Comparison of ENCODE assay signal across 22 cellular contexts in the genomic region with DNA sequence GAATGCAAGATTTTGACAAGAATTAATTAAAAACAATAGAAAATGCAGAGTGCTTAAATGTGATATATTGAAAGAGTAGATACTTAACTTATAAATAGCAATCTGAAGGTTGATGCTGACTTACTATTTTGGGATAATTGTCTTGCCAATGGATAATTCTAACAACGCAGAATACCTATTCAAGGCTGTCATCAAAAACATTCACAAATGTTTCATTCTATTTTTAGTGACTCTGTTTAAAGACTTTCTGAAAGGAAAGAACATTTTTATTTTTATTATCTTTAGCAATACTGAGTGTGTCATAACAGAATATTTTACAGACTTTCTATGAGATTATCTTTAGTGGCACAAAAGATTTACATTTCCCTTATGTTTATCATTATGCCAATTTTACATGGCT. TPM values are rescaled to one million over a fixed set of nuclear protein-coding genes. Genes with fewer than 3 reads are reported as not detected.
A peak's percentile ranks its signal among the peaks of the same experiment; 100 is the strongest.
DNase-seq lines count a peak whose midpoint lies in the region; ATAC-seq, FAIRE-seq and TF ChIP-seq lines count a peak whose summit lies in the region.
"Had no signal": no experiment of that assay in that cellular context is flagged by ENCODE, and none has a peak within 500 bp of the region (broad histone marks: within the 10 kb centered on the region; RNA-seq: fewer than 3 reads in every experiment).

No MANE protein-coding gene starts in this region.

- peak; percentile 4 for FAIRE-seq in GM19239 (lab: Jason Lieb, UNC)
- FAIRE-seq: G401.6, GM12891, HepG2 had no signal

- TF ChIP-seq EP300 in esophagus muscularis mucosa (IDR thresholded peaks at IDR 0.05) = no peak

- H3K27me3 ChIP-seq in esophagus muscularis mucosa (no peaks in the 10 kb centered on the region), osteoblast (ENCODE audit: insufficient read depth, low read length) (no peaks in the 10 kb centered on the region), thoracic aorta (replicated peaks; ENCODE audit: insufficient read depth) (no peaks in the 10 kb centered on the region)
- H3K27me3 ChIP-seq: BLaER1 treated with 17β-estradiol and CSF1 and Interleukin-3, amounts not matched to agents 10 nM and 100 nM had no signal

- H3K4me3 ChIP-seq in esophagus muscularis mucosa = no peak overlapping the region
- no peak overlapping the region for H3K4me3 ChIP-seq in osteoblast (ENCODE audit: insufficient read depth, low read length)
- peak overlapping the region; percentile 22 for H3K4me3 ChIP-seq in thoracic aorta
- H3K4me3 ChIP-seq: BLaER1 treated with 17β-estradiol and CSF1 and Interleukin-3, amounts not matched to agents 10 nM and 100 nM had no signal

- no peak overlapping the region for H3K4me3 Mint-ChIP-seq in MCF 10A (ENCODE audit: unreplicated experiment)
- H3K4me3 Mint-ChIP-seq: B cell; CD8-positive, alpha-beta T cell; HFFc6 had no signal

- TF ChIP-seq CTCF in esophagus muscularis mucosa (IDR thresholded peaks at IDR 0.05) = no peak
- no peak for TF ChIP-seq CTCF in osteoblast (IDR thresholded peaks at IDR 0.05; ENCODE audit: extremely low read depth, low read depth, low read length)
- no peak for TF ChIP-seq CTCF in thoracic aorta (IDR thresholded peaks at IDR 0.05)
- TF ChIP-seq CTCF in MCF 10A (IDR thresholded peaks at IDR 0.05; ENCODE audit: unreplicated experiment) = no peak

- 29% methylated on average over 1 of the region's 1 CpG for WGBS in esophagus muscularis mucosa

- H3K4me2 ChIP-seq in osteoblast (ENCODE audit: insufficient read depth, low read length) = no peak overlapping the region
- H3K4me2 ChIP-seq: BLaER1 treated with 17β-estradiol and CSF1 and Interleukin-3, amounts not matched to agents 10 nM and 100 nM had no signal

- CTCF ChIA-PET in MCF 10A (lab: Yijun Ruan, JAX) = interaction anchor here (0.6 kb wide), 1 partner anchor 123 kb away, joined by 3 read pairs; no protein-coding TSS in a partner anchor

- ATAC-seq in thoracic aorta (ENCODE audit: insufficient number of reproducible peaks, low FRiP score, low read depth) = peak; percentile 79
- ATAC-seq: CD8-positive, alpha-beta T cell; HCT116; HepG2 had no signal

- no peak overlapping the region for H2AFZ ChIP-seq in osteoblast (ENCODE audit: low read length)

- no peak overlapping the region for H3K27ac Mint-ChIP-seq in MCF 10A (ENCODE audit: low read depth, unreplicated experiment)
- H3K27ac Mint-ChIP-seq: B cell; CD8-positive, alpha-beta T cell; HFFc6 had no signal

- H3K79me2 ChIP-seq in osteoblast (ENCODE audit: insufficient read depth, low read length) = no peaks in the 10 kb centered on the region

- H3K4me1 ChIP-seq in esophagus muscularis mucosa = peaks cover 0 to 15% (median 12%) of the 10 kb centered on the region in 4 donors
- no peaks in the 10 kb centered on the region for H3K4me1 ChIP-seq in osteoblast (ENCODE audit: insufficient read depth, low read length)
- peaks cover 7 to 23% of the 10 kb centered on the region in 2 donors for H3K4me1 ChIP-seq in thoracic aorta (ENCODE audit: control insufficient read depth in 1 of 2, low read depth in 2 of 2)

- no peak for DNase-seq in GM19239 (ENCODE audit: insufficient read length, low spot score)
- no peak for DNase-seq in esophagus muscularis mucosa (ENCODE audit: extremely low spot score)
- DNase-seq in osteoblast (ENCODE audit: insufficient read length, low spot score, missing footprints) = peak; percentile 22
- DNase-seq in thoracic aorta (ENCODE audit: low spot score) = no peak
- no peak for DNase-seq in central memory CD4-positive, alpha-beta T cell
- no peak for DNase-seq in stimulated activated CD4-positive, alpha-beta T cell treated with anti-CD3 and anti-CD28 coated beads, Interleukin-12 subunit alpha, Interleukin-12 subunit beta, amount 100 ng/mL, for 4 hours
- DNase-seq in MCF 10A (ENCODE audit: unreplicated experiment) = no peak
- DNase-seq: 8988T; Calu3; CD8-positive, alpha-beta T cell; DMS53; DND-41; GOT3; H7; HFFc6 had no signal

- no peaks in the 10 kb centered on the region for H3K9me3 ChIP-seq in esophagus muscularis mucosa
- H3K9me3 ChIP-seq in osteoblast (ENCODE audit: low read depth, low read length) = no peaks in the 10 kb centered on the region
- H3K9me3 ChIP-seq in thoracic aorta = no peaks in the 10 kb centered on the region

- no peaks in the 10 kb centered on the region for H3K4me1 Mint-ChIP-seq in MCF 10A (ENCODE audit: insufficient read depth, unreplicated experiment)
- H3K4me1 Mint-ChIP-seq: B cell had no signal

- H3K27ac ChIP-seq in esophagus muscularis mucosa (replicated peaks in 1 of 4) (peak overlapping the region in 3 of 4 donors; percentile 52 to 67 (median 64)), osteoblast (ENCODE audit: low read depth, low read length) (no peak overlapping the region), thoracic aorta (peak overlapping the region in 1 of 2 donors; percentile 51)
- H3K27ac ChIP-seq: BLaER1 treated with 17β-estradiol and CSF1 and Interleukin-3, amounts not matched to agents 10 nM and 100 nM had no signal

- no peaks in the 10 kb centered on the region for H3K27me3 Mint-ChIP-seq in MCF 10A (ENCODE audit: insufficient read depth, unreplicated experiment)

- no TSS peak for BruUV-seq in MCF 10A (replicated peaks; lab: Mats Ljungman, UMichigan)

- no peaks in the 10 kb centered on the region for H3K36me3 Mint-ChIP-seq in MCF 10A (ENCODE audit: insufficient read depth, unreplicated experiment)
- H3K36me3 Mint-ChIP-seq: CD8-positive, alpha-beta T cell had no signal

- no peaks in the 10 kb centered on the region for H3K9me3 Mint-ChIP-seq in MCF 10A (ENCODE audit: unreplicated experiment)
- H3K9me3 Mint-ChIP-seq: HFFc6 had no signal

- no peaks in the 10 kb centered on the region for H4K20me1 ChIP-seq in osteoblast (ENCODE audit: insufficient read depth, low read length)
- H4K20me1 ChIP-seq: BLaER1 treated with 17β-estradiol and CSF1 and Interleukin-3, amounts not matched to agents 10 nM and 100 nM had no signal

- TF ChIP-seq POLR2A in esophagus muscularis mucosa (IDR thresholded peaks at IDR 0.05; ENCODE audit: low read depth) = no peak

- intact Hi-C loops in esophagus muscularis mucosa (cut with DNase I) (no loop called here), MCF 10A (cut with micrococcal nuclease) (no loop called here)

- POLR2A ChIA-PET in MCF 10A (lab: Yijun Ruan, JAX) = no interaction called here

- H3K36me3 ChIP-seq in esophagus muscularis mucosa = no peaks in the 10 kb centered on the region
- no peaks in the 10 kb centered on the region for H3K36me3 ChIP-seq in osteoblast (ENCODE audit: insufficient read depth, low read length)
- no peaks in the 10 kb centered on the region for H3K36me3 ChIP-seq in thoracic aorta
- H3K36me3 ChIP-seq: BLaER1 treated with 17β-estradiol and CSF1 and Interleukin-3, amounts not matched to agents 10 nM and 100 nM had no signal

RNA-seq across cellular contexts. Expression of gene ANKRD55, which starts 38.1 kb away (rescaled TPM):
- total RNA-seq in esophagus muscularis mucosa (under 1 TPM in 1 of 4 donors, not detected in 3; 0.66 TPM), osteoblast (not detected in 2 replicates), thoracic aorta (not detected), MCF 10A (2022) (not detected in 2 replicates)
- total RNA-seq: A673; B cell; Calu3; CD8-positive, alpha-beta T cell; H7; HFFc6 had no signal
